18 cellular contexts compared by ENCODE assay signal in the genomic region with DNA sequence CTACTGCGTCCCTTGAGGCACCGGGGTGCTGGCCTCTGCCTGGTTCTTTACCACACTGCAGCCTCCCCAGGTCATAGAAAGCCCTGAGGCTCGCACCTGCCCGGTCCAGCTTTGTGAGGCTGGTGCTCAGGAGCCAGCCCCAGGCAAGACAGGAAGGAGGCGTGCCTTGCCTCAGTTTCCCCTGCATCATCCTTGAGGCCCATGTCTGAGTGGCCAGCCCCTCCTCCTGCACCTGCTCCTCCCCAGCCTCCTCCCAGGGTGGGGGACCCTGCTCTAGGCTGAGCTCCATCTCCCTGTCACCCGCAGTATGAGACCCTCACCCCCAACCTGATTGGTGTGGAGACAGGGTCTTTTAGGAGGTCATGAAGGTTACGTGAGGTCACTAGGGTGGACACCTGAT.
DNase-seq lines count a peak whose midpoint lies in the region; ATAC-seq and TF ChIP-seq lines count a peak whose summit lies in the region.
"Had no signal": no experiment of that assay in that cellular context is flagged by ENCODE, and none has a peak within 500 bp of the region (broad histone marks: within the 10 kb centered on the region; RNA-seq: fewer than 3 reads in every experiment).

No MANE protein-coding gene starts in this region.

- H3K9me3 ChIP-seq in BLaER1 = no peaks in the 10 kb centered on the region

- H3K4me1 Mint-ChIP-seq in nephron progenitor cell (peaks cover 45% of the 10 kb centered on the region), osteocyte (ENCODE audit: unreplicated experiment) (peaks cover 13% of the 10 kb centered on the region), T-cell (peaks cover 4 to 9% (median 8%) of the 10 kb centered on the region in 3 donors)
- H3K4me1 Mint-ChIP-seq in natural killer cell treated with Interleukin-12 subunit alpha and Interleukin-12 subunit beta and Interleukin-15 and Interleukin-18, amount 100 ng/mL, for 72 hours (ENCODE audit: low read depth in 2 of 2) = peaks cover 8% of the 10 kb centered on the region in 2 donors

- H3K27ac ChIP-seq in BLaER1 = peak overlapping the region; percentile 62
- H3K27ac ChIP-seq: 22Rv1, GM23248 had no signal

- peaks cover 10% of the 10 kb centered on the region for H3K36me3 Mint-ChIP-seq in nephron progenitor cell (ENCODE audit: low read depth)
- H3K36me3 Mint-ChIP-seq in osteocyte (ENCODE audit: unreplicated experiment) = no peaks in the 10 kb centered on the region
- H3K36me3 Mint-ChIP-seq in T-cell = no peaks in the 10 kb centered on the region
- H3K36me3 Mint-ChIP-seq in natural killer cell treated with Interleukin-12 subunit alpha and Interleukin-12 subunit beta and Interleukin-15 and Interleukin-18, amount 100 ng/mL, for 72 hours = no peaks in the 10 kb centered on the region
- H3K36me3 Mint-ChIP-seq: CD4-positive, alpha-beta memory T cell had no signal

- POLR2A ChIA-PET in T-cell (lab: Charles Lee) = no interaction called here

- DNase-seq in ecto neural progenitor cell (ENCODE audit: low spot score) = peak; percentile 42
- no peak for DNase-seq in nephron progenitor cell
- peak; percentile 84 for DNase-seq in osteocyte (ENCODE audit: extremely low spot score, unreplicated experiment)
- DNase-seq in T-cell = no peak
- no peak for DNase-seq in natural killer cell treated with Interleukin-12 subunit alpha and Interleukin-12 subunit beta and Interleukin-15 and Interleukin-18, amount 100 ng/mL, for 72 hours (ENCODE audit: low spot score)
- DNase-seq: C1 segment of cervical spinal cord; Calu3; CD4-positive, alpha-beta memory T cell; COR-L47; DMS153; DND-41; GM23248; H7; HCEC 1CT had no signal

- H3K27ac Mint-ChIP-seq in nephron progenitor cell (peak overlapping the region; percentile 53), osteocyte (ENCODE audit: unreplicated experiment) (no peak overlapping the region), T-cell (no peak overlapping the region)
- no peak overlapping the region for H3K27ac Mint-ChIP-seq in natural killer cell treated with Interleukin-12 subunit alpha and Interleukin-12 subunit beta and Interleukin-15 and Interleukin-18, amount 100 ng/mL, for 72 hours
- H3K27ac Mint-ChIP-seq: B cell; CD4-positive, alpha-beta memory T cell had no signal

- TF ChIP-seq CTCF in nephron progenitor cell (IDR thresholded peaks at IDR 0.05) (no peak), osteocyte (IDR thresholded peaks at IDR 0.05) (no peak)

- H3K4me3 ChIP-seq in BLaER1 = peak overlapping the region; percentile 25; the same call in 1 of the 2 replicates
- H3K4me3 ChIP-seq: GM23248 had no signal

- ATAC-seq in T-cell (replicated peaks in 1 of 4) (no peak), GM21526 (IDR thresholded peaks at IDR 0.05; ENCODE audit: low FRiP score, unreplicated experiment) (no peak)
- no peak for ATAC-seq in natural killer cell treated with Interleukin-12 subunit alpha and Interleukin-12 subunit beta and Interleukin-15 and Interleukin-18, amount 100 ng/mL, for 72 hours

- H3K27me3 Mint-ChIP-seq in nephron progenitor cell (ENCODE audit: low read depth, poor library complexity) (peaks cover 4% of the 10 kb centered on the region), osteocyte (ENCODE audit: unreplicated experiment) (no peaks in the 10 kb centered on the region), T-cell (peaks cover 2 to 8% of the 10 kb centered on the region in 2 donors)
- peaks cover 0 to 4% of the 10 kb centered on the region in 2 donors for H3K27me3 Mint-ChIP-seq in natural killer cell treated with Interleukin-12 subunit alpha and Interleukin-12 subunit beta and Interleukin-15 and Interleukin-18, amount 100 ng/mL, for 72 hours
- H3K27me3 Mint-ChIP-seq: B cell; CD4-positive, alpha-beta memory T cell had no signal

- H3K9me3 Mint-ChIP-seq in nephron progenitor cell (peaks cover 2% of the 10 kb centered on the region), osteocyte (ENCODE audit: unreplicated experiment) (no peaks in the 10 kb centered on the region), T-cell (no peaks in the 10 kb centered on the region)
- no peaks in the 10 kb centered on the region for H3K9me3 Mint-ChIP-seq in natural killer cell treated with Interleukin-12 subunit alpha and Interleukin-12 subunit beta and Interleukin-15 and Interleukin-18, amount 100 ng/mL, for 72 hours
- H3K9me3 Mint-ChIP-seq: CD4-positive, alpha-beta memory T cell had no signal

- no peaks in the 10 kb centered on the region for H4K20me1 ChIP-seq in BLaER1

- peak overlapping the region; percentile 83 for H3K4me2 ChIP-seq in BLaER1

- peaks cover 28% of the 10 kb centered on the region for H3K4me1 ChIP-seq in BLaER1

- CTCF ChIA-PET in T-cell (lab: Charles Lee) = no interaction called here

- no peaks in the 10 kb centered on the region for H3K36me3 ChIP-seq in BLaER1

- H3K4me3 Mint-ChIP-seq in nephron progenitor cell (no peak overlapping the region), osteocyte (ENCODE audit: unreplicated experiment) (no peak overlapping the region), T-cell (no peak overlapping the region)
- H3K4me3 Mint-ChIP-seq in natural killer cell treated with Interleukin-12 subunit alpha and Interleukin-12 subunit beta and Interleukin-15 and Interleukin-18, amount 100 ng/mL, for 72 hours = no peak overlapping the region
- H3K4me3 Mint-ChIP-seq: B cell; CD4-positive, alpha-beta memory T cell had no signal

- H3K27me3 ChIP-seq in BLaER1 = no peaks in the 10 kb centered on the region

- H3K9ac ChIP-seq in BLaER1 = peak overlapping the region; percentile 45; the same call in 1 of the 2 replicates
- H3K9ac ChIP-seq: GM23248 had no signal

Comparison
In these comparisons a context has a peak if more than half of its experiments do, and no peak if none do; other contexts are left out.
1. DNase-seq: peak in ecto neural progenitor cell (single experiment) and osteocyte (single experiment); none in nephron progenitor cell (single experiment), T-cell (0 of 34) and natural killer cell treated with Interleukin-12 subunit alpha and Interleukin-12 subunit beta and Interleukin-15 and Interleukin-18, amount 100 ng/mL, for 72 hours (single experiment).